Comparison of ENCODE assay signal across 15 cellular contexts in genomic region chr1:112507336-112507735, GRCh38. TPM values are rescaled to one million over a fixed set of nuclear protein-coding genes. Genes with fewer than 3 reads are reported as not detected.
DNase-seq lines count a peak whose midpoint lies in the region; FAIRE-seq and TF ChIP-seq lines count a peak whose summit lies in the region.
"Had no signal": no experiment of that assay in that cellular context is flagged by ENCODE, and none has a peak within 500 bp of the region (broad histone marks: within the 10 kb centered on the region; RNA-seq: fewer than 3 reads in every experiment).

No MANE protein-coding gene starts in this region.

- no peak for TF ChIP-seq CTCF in MCF 10A (IDR thresholded peaks at IDR 0.05; ENCODE audit: unreplicated experiment)
- no peak for TF ChIP-seq CTCF in breast epithelium (IDR thresholded peaks at IDR 0.05)
- TF ChIP-seq CTCF in type B pancreatic cell (conservative IDR thresholded peaks at IDR 0.05), result no peak
- no peak for TF ChIP-seq CTCF in RWPE1 (conservative IDR thresholded peaks at IDR 0.05; ENCODE audit: low read depth)

- H3K27ac Mint-ChIP-seq in MCF 10A (ENCODE audit: low read depth, unreplicated experiment) (no peak overlapping the region), type B pancreatic cell (no peak overlapping the region)
- H3K27ac Mint-ChIP-seq in activated CD4-positive, alpha-beta memory T cell treated with anti-CD3 and anti-CD28 coated beads for 36 hours, result no peak overlapping the region

- H3K4me3 ChIP-seq in breast epithelium (peak overlapping the region in 1 of 3 donors; percentile 71), iPS-15b (ENCODE audit: low read depth, low read length) (peak overlapping the region; percentile 93)

- CTCF ChIA-PET in MCF 10A (lab: Yijun Ruan, JAX), result no interaction called here
- CTCF ChIA-PET in activated CD4-positive, alpha-beta memory T cell treated with anti-CD3 and anti-CD28 coated beads for 36 hours (lab: Charles Lee), result no interaction called here
- CTCF ChIA-PET in RWPE1 (lab: Yijun Ruan, JAX), result interaction anchor here (0.6 kb wide), 1 partner anchor 106 kb away, joined by 3 read pairs; no protein-coding TSS in a partner anchor

- TF ChIP-seq POLR2A in breast epithelium (IDR thresholded peaks at IDR 0.05), result no peak

- H3K4me1 Mint-ChIP-seq in MCF 10A (ENCODE audit: insufficient read depth, unreplicated experiment), result no peaks in the 10 kb centered on the region
- H3K4me1 Mint-ChIP-seq in activated CD4-positive, alpha-beta memory T cell treated with anti-CD3 and anti-CD28 coated beads for 36 hours (ENCODE audit: low read depth), result peaks cover 4% of the 10 kb centered on the region
- peaks cover 34% of the 10 kb centered on the region for H3K4me1 Mint-ChIP-seq in type B pancreatic cell (ENCODE audit: unreplicated experiment)

- no peaks in the 10 kb centered on the region for H3K27me3 ChIP-seq in breast epithelium
- peaks cover 93% of the 10 kb centered on the region for H3K27me3 ChIP-seq in iPS-15b (ENCODE audit: control insufficient read depth, insufficient read depth, low read length)
- H3K27me3 ChIP-seq: pancreas, SJSA1 had no signal

- H3K27ac ChIP-seq in breast epithelium (no peak overlapping the region), RWPE1 (no peak overlapping the region)
- H3K27ac ChIP-seq: left ventricle myocardium inferior, pancreas, SJSA1 had no signal

- intact Hi-C loops in MCF 10A (cut with micrococcal nuclease) (no loop called here), breast epithelium (cut with DNase I; ENCODE audit: low total_unique reads) (no loop called here)
- intact Hi-C loops in activated CD4-positive, alpha-beta memory T cell treated with anti-CD3 and anti-CD28 coated beads for 36 hours (cut with micrococcal nuclease), result loop anchor here (10.0 kb wide), 1 partner anchor 167 kb away; the partner anchor contains the start of gene MOV10

- H3K36me3 Mint-ChIP-seq in MCF 10A (ENCODE audit: insufficient read depth, unreplicated experiment), result no peaks in the 10 kb centered on the region
- H3K36me3 Mint-ChIP-seq in activated CD4-positive, alpha-beta memory T cell treated with anti-CD3 and anti-CD28 coated beads for 36 hours, result no peaks in the 10 kb centered on the region
- peaks cover 4% of the 10 kb centered on the region for H3K36me3 Mint-ChIP-seq in type B pancreatic cell

- H3K9me3 ChIP-seq in breast epithelium (no peaks in the 10 kb centered on the region), iPS-15b (ENCODE audit: control insufficient read depth, insufficient read depth, low read length) (no peaks in the 10 kb centered on the region)
- H3K9me3 ChIP-seq: left ventricle myocardium inferior, pancreas had no signal

- no TSS peak for BruUV-seq in MCF 10A (replicated peaks; lab: Mats Ljungman, UMichigan)

- no peak overlapping the region for H3K9ac ChIP-seq in iPS-15b (ENCODE audit: low read depth, low read length)

- DNase-seq in MCF 10A (ENCODE audit: unreplicated experiment), result no peak
- DNase-seq in breast epithelium (ENCODE audit: low spot score in 2 of 2), result no peak
- DNase-seq in activated CD4-positive, alpha-beta memory T cell treated with anti-CD3 and anti-CD28 coated beads for 36 hours, result no peak
- DNase-seq in type B pancreatic cell (ENCODE audit: extremely low spot score, unreplicated experiment), result no peak
- no peak for DNase-seq in stimulated activated CD4-positive, alpha-beta T cell treated with anti-CD3 and anti-CD28 coated beads, Interleukin-2, amount 100 ng/mL, for 24 hours
- no peak for DNase-seq in RWPE1 (ENCODE audit: low spot score)
- DNase-seq in RCC 7860 (ENCODE audit: low spot score), result no peak
- DNase-seq: aorta; effector memory CD4-positive, alpha-beta T cell; left ventricle myocardium inferior; MM.1S had no signal

- no peaks in the 10 kb centered on the region for H3K9me3 Mint-ChIP-seq in MCF 10A (ENCODE audit: unreplicated experiment)
- H3K9me3 Mint-ChIP-seq in activated CD4-positive, alpha-beta memory T cell treated with anti-CD3 and anti-CD28 coated beads for 36 hours, result no peaks in the 10 kb centered on the region
- no peaks in the 10 kb centered on the region for H3K9me3 Mint-ChIP-seq in type B pancreatic cell

- H3K27me3 Mint-ChIP-seq in MCF 10A (ENCODE audit: insufficient read depth, unreplicated experiment) (peaks cover 23% of the 10 kb centered on the region), type B pancreatic cell (peaks cover 91% of the 10 kb centered on the region)
- H3K27me3 Mint-ChIP-seq in activated CD4-positive, alpha-beta memory T cell treated with anti-CD3 and anti-CD28 coated beads for 36 hours, result peaks cover 26% of the 10 kb centered on the region

- no peaks in the 10 kb centered on the region for H3K36me3 ChIP-seq in breast epithelium
- H3K36me3 ChIP-seq in iPS-15b (ENCODE audit: control insufficient read depth, insufficient read depth, low read length), result no peaks in the 10 kb centered on the region
- H3K36me3 ChIP-seq: left ventricle myocardium inferior, pancreas had no signal

- H3K4me3 Mint-ChIP-seq in MCF 10A (ENCODE audit: unreplicated experiment) (peak overlapping the region; percentile 75), type B pancreatic cell (peak overlapping the region; percentile 80)
- peak overlapping the region; percentile 70 for H3K4me3 Mint-ChIP-seq in activated CD4-positive, alpha-beta memory T cell treated with anti-CD3 and anti-CD28 coated beads for 36 hours

- POLR2A ChIA-PET in MCF 10A (lab: Yijun Ruan, JAX) (no interaction called here), RWPE1 (lab: Yijun Ruan, JAX; ENCODE audit: low non-redundant PET) (no interaction called here)
- POLR2A ChIA-PET in activated CD4-positive, alpha-beta memory T cell treated with anti-CD3 and anti-CD28 coated beads for 36 hours (lab: Charles Lee), result no interaction called here

- H3K4me1 ChIP-seq in breast epithelium (peaks cover 0 to 7% of the 10 kb centered on the region in 2 donors), iPS-15b (ENCODE audit: control insufficient read depth, insufficient read depth, low read length) (peaks cover 13% of the 10 kb centered on the region)

- FAIRE-seq in RCC 7860 (lab: Jason Lieb, UNC), result no peak
- FAIRE-seq: G401.6, pancreas had no signal

RNA-seq across cellular contexts. Expression of gene WNT2B, which starts 1.4 kb away (rescaled TPM):
- total RNA-seq in MCF 10A (2022) (0.75 and 1.7 TPM in 2 replicates), breast epithelium (1 to 10 TPM; 2.9 to 6.1 (median 6.0) TPM), type B pancreatic cell (ENCODE audit: low replicate concordance) (2.7 and 41.0 TPM in 2 replicates)
- total RNA-seq in activated CD4-positive, alpha-beta memory T cell treated with anti-CD3 and anti-CD28 coated beads for 36 hours, result under 1 TPM; 0.05 to 0.15 TPM
